ENCODE assay signal across 11 cellular contexts in genomic region chrX:71180579-71181265, GRCh38. TPM values are rescaled to one million over a fixed set of nuclear protein-coding genes. Genes with fewer than 3 reads are reported as not detected.
DNase-seq lines count a peak whose midpoint lies in the region; ATAC-seq and TF ChIP-seq lines count a peak whose summit lies in the region.
"Not testable (repeated sequence)": the region's sequence is repeated elsewhere in the genome, so short reads cannot be mapped to it uniquely, and the experiment has no call there.
"Had no signal": no experiment of that assay in that cellular context is flagged by ENCODE, and none has a peak within 500 bp of the region (broad histone marks: within the 10 kb centered on the region; RNA-seq: fewer than 3 reads in every experiment).

No MANE protein-coding gene starts in this region.

- H3K4me1 Mint-ChIP-seq in Caco-2 (ENCODE audit: low read depth, unreplicated experiment) (peaks cover 13% of the 10 kb centered on the region), naive B cell (peaks cover 0 to 14% (median 4%) of the 10 kb centered on the region in 3 donors)
- H3K4me1 Mint-ChIP-seq in activated T-helper 17 cell treated with anti-CD3 and anti-CD28 coated beads, Interleukin-2, amount 50 U/mL, for 72 hours; dendritic cell treated with granulocyte-macrophage colony-stimulating factor and Interleukin-4, amounts not matched to agents 40 ng/mL and 50 ng/mL, for 4 days (ENCODE audit: low read depth): not testable (repeated sequence)

- not testable (repeated sequence) for TF ChIP-seq CTCF in Caco-2 (IDR thresholded peaks at IDR 0.05; ENCODE audit: insufficient read depth in 1 of 2, low read depth in 1 of 2, low read length in 1 of 2, severe bottlenecking in 1 of 2, unreplicated experiment in 1 of 2); Loucy (conservative IDR thresholded peaks at IDR 0.05; ENCODE audit: low read length); VCaP (conservative IDR thresholded peaks at IDR 0.05); sigmoid colon (IDR thresholded peaks at IDR 0.05); uterus (IDR thresholded peaks at IDR 0.05)

- POLR2A ChIA-PET in Caco-2 (lab: Charles Lee): interaction anchor here (0.6 to 1.6 kb wide), 2 partner anchors 36 to 37 kb away, joined by 3 to 8 read pairs; no protein-coding TSS in a partner anchor

- H3K36me3 ChIP-seq in Caco-2 (ENCODE audit: control insufficient read depth, insufficient read depth, low read length); Loucy (ENCODE audit: insufficient read depth, low read length); sigmoid colon; uterus: not testable (repeated sequence)

- H3K9me3 Mint-ChIP-seq in Caco-2 (ENCODE audit: unreplicated experiment); activated T-helper 17 cell treated with anti-CD3 and anti-CD28 coated beads, Interleukin-2, amount 50 U/mL, for 72 hours; dendritic cell treated with granulocyte-macrophage colony-stimulating factor and Interleukin-4, amounts not matched to agents 40 ng/mL and 50 ng/mL, for 4 days; naive B cell: not testable (repeated sequence)

- WGBS in sigmoid colon, 2 donors: 71 to 85% methylated on average over 9 of the region's 9 CpGs

- H4K20me1 ChIP-seq in Loucy (ENCODE audit: insufficient read depth, low read length, poor library complexity, severe bottlenecking): not testable (repeated sequence)

- peaks cover 50% of the 10 kb centered on the region for H3K4me1 ChIP-seq in Caco-2
- H3K4me1 ChIP-seq in Loucy (ENCODE audit: insufficient read depth, low read length, poor library complexity, severe bottlenecking): peaks cover 16% of the 10 kb centered on the region
- not testable (repeated sequence) for H3K4me1 ChIP-seq in sigmoid colon, uterus

- not testable (repeated sequence) for H3K79me2 ChIP-seq in Loucy (ENCODE audit: insufficient read depth, low read length)

- not testable (repeated sequence) for H3K4me3 ChIP-seq in Caco-2 (ENCODE audit: low read depth, low read length); sigmoid colon; uterus
- peak overlapping the region; percentile 78 for H3K4me3 ChIP-seq in Loucy (ENCODE audit: low read length, poor library complexity, severe bottlenecking)

- not testable (repeated sequence) for H3K27me3 Mint-ChIP-seq in Caco-2 (ENCODE audit: insufficient read depth, unreplicated experiment); activated T-helper 17 cell treated with anti-CD3 and anti-CD28 coated beads, Interleukin-2, amount 50 U/mL, for 72 hours; dendritic cell treated with granulocyte-macrophage colony-stimulating factor and Interleukin-4, amounts not matched to agents 40 ng/mL and 50 ng/mL, for 4 days; naive B cell

- H3K27ac Mint-ChIP-seq in Caco-2 (ENCODE audit: unreplicated experiment); activated T-helper 17 cell treated with anti-CD3 and anti-CD28 coated beads, Interleukin-2, amount 50 U/mL, for 72 hours: not testable (repeated sequence)
- H3K27ac Mint-ChIP-seq in dendritic cell treated with granulocyte-macrophage colony-stimulating factor and Interleukin-4, amounts not matched to agents 40 ng/mL and 50 ng/mL, for 4 days: peak overlapping the region; percentile 95
- H3K27ac Mint-ChIP-seq in naive B cell: peak overlapping the region in 5 of 6 donors; percentile 14 to 72 (median 69)

- not testable (repeated sequence) for H3F3A ChIP-seq in Loucy (ENCODE audit: low read depth)

- H3K4me3 Mint-ChIP-seq in Caco-2 (ENCODE audit: unreplicated experiment) (peak overlapping the region; percentile 76), naive B cell (peak overlapping the region in 6 of 8 donors; percentile 19 to 99 (median 58))
- H3K4me3 Mint-ChIP-seq in activated T-helper 17 cell treated with anti-CD3 and anti-CD28 coated beads, Interleukin-2, amount 50 U/mL, for 72 hours: peak overlapping the region; percentile 87
- H3K4me3 Mint-ChIP-seq in dendritic cell treated with granulocyte-macrophage colony-stimulating factor and Interleukin-4, amounts not matched to agents 40 ng/mL and 50 ng/mL, for 4 days: peak overlapping the region; percentile 23

- not testable (repeated sequence) for DNase-seq in Caco-2, naive B cell, sigmoid colon, uterus

- CTCF ChIA-PET in Caco-2 (lab: Charles Lee): not testable (repeated sequence)

- peak overlapping the region; percentile 81; the same call in 1 of the 2 replicates for H3K27ac ChIP-seq in VCaP
- peak overlapping the region; percentile 84 to 90 (median 86) for H3K27ac ChIP-seq in sigmoid colon
- peak overlapping the region; percentile 77 to 80 for H3K27ac ChIP-seq in uterus

- peak overlapping the region; percentile 76 for H3K4me2 ChIP-seq in Loucy (ENCODE audit: low read depth, low read length, poor library complexity, severe bottlenecking)

- H3K36me3 Mint-ChIP-seq in Caco-2 (ENCODE audit: insufficient read depth, unreplicated experiment); naive B cell: not testable (repeated sequence)
- peaks cover 20% of the 10 kb centered on the region for H3K36me3 Mint-ChIP-seq in activated T-helper 17 cell treated with anti-CD3 and anti-CD28 coated beads, Interleukin-2, amount 50 U/mL, for 72 hours (ENCODE audit: low read depth)
- H3K36me3 Mint-ChIP-seq in dendritic cell treated with granulocyte-macrophage colony-stimulating factor and Interleukin-4, amounts not matched to agents 40 ng/mL and 50 ng/mL, for 4 days (ENCODE audit: low read depth): peaks cover 45% of the 10 kb centered on the region

- peak overlapping the region; percentile 93 for H3K9ac ChIP-seq in Loucy (ENCODE audit: low read depth, low read length, poor library complexity, severe bottlenecking)

- not testable (repeated sequence) for H3K9me2 ChIP-seq in Loucy (replicated peaks; ENCODE audit: low read depth, low read length)

- not testable (repeated sequence) for H2AFZ ChIP-seq in Loucy (ENCODE audit: low read length)

- H3K27me3 ChIP-seq in Caco-2 (replicated peaks; ENCODE audit: control insufficient read depth, insufficient read depth, low read length); Loucy (ENCODE audit: insufficient read depth, low read length, poor library complexity, severe bottlenecking); sigmoid colon; uterus: not testable (repeated sequence)

- TF ChIP-seq POLR2A in sigmoid colon (IDR thresholded peaks at IDR 0.05); uterus (IDR thresholded peaks at IDR 0.05): not testable (repeated sequence)

- ATAC-seq in activated T-helper 17 cell treated with anti-CD3 and anti-CD28 coated beads, Interleukin-2, amount 50 U/mL, for 72 hours (replicated peaks); naive B cell (ENCODE audit: low read depth in 2 of 2): not testable (repeated sequence)

- intact Hi-C loops in Caco-2 (cut with micrococcal nuclease; ENCODE audit: unreplicated experiment); uterus (cut with DNase I; ENCODE audit: low total_unique reads): not testable (repeated sequence)
- intact Hi-C loops in dendritic cell treated with granulocyte-macrophage colony-stimulating factor and Interleukin-4, amounts not matched to agents 40 ng/mL and 50 ng/mL, for 4 days (cut with micrococcal nuclease): loop anchor here (10.0 kb wide), 1 partner anchor 74 kb away; the partner anchor contains the start of gene ZMYM3
- intact Hi-C loops in sigmoid colon (cut with DNase I): loop anchor here (5.0 to 10.0 kb wide), 3 partner anchors 74 to 187 kb away; partner anchors contain the start of genes SNX12, TAF1 and ZMYM3

- not testable (repeated sequence) for BruUV-seq in Caco-2 (replicated peaks; lab: Mats Ljungman, UMichigan)

- not testable (repeated sequence) for TF ChIP-seq EP300 in sigmoid colon (IDR thresholded peaks at IDR 0.05)

- not testable (repeated sequence) for H3K9me3 ChIP-seq in Caco-2; Loucy (ENCODE audit: insufficient read depth, low read depth, low read length); sigmoid colon; uterus

RNA-seq across cellular contexts. Expression of gene NLGN3, which starts 36.1 kb away (rescaled TPM):
- total RNA-seq in Caco-2 (2022): 0.61 and 0.67 TPM in 2 replicates
- total RNA-seq in activated T-helper 17 cell treated with anti-CD3 and anti-CD28 coated beads, Interleukin-2, amount 50 U/mL, for 72 hours: 1 to 10 TPM; 1.6 to 6.4 TPM
- polyA plus RNA-seq in naive B cell (ENCODE audit: low read depth in 6 of 6): under 1 TPM in 2 of 6 donors, not detected in 4; 0.09 to 0.35 TPM
- 1 to 10 TPM in 3 of 4 donors, under 1 TPM in 1; 0.99 to 3.6 (median 2.6) TPM for total RNA-seq in sigmoid colon
- polyA plus RNA-seq in sigmoid colon: under 1 TPM in 2 of 3 donors, not detected in 1; under 0.01 to 0.95 TPM
- total RNA-seq in uterus: 10 to 100 TPM in 1 of 4 donors, 1 to 10 TPM in 2, not detected in 1; 1.7 to 14.4 (median 5.1) TPM

RNA-seq across cellular contexts. Expression of gene GJB1, which starts 42.3 kb away (rescaled TPM):
- total RNA-seq in Caco-2 (2022): 35.7 and 37.6 TPM in 2 replicates
- under 1 TPM in 1 of 2 donors, not detected in 1; 0.21 TPM for total RNA-seq in activated T-helper 17 cell treated with anti-CD3 and anti-CD28 coated beads, Interleukin-2, amount 50 U/mL, for 72 hours
- polyA plus RNA-seq in naive B cell (ENCODE audit: low read depth in 6 of 6): not detected
- total RNA-seq in sigmoid colon: not detected
- 10 to 100 TPM; 12.6 to 65.6 (median 16.2) TPM for polyA plus RNA-seq in sigmoid colon
- 1 to 10 TPM in 2 of 4 donors, under 1 TPM in 1, not detected in 1; 0.27 to 5.9 (median 3.0) TPM for total RNA-seq in uterus
- total RNA-seq: H4, heart left ventricle, right atrium auricular region had no signal
- polyA plus RNA-seq: heart left ventricle had no signal

Comparison
In these comparisons a context has a peak if more than half of its experiments do, and no peak if none do; other contexts are left out.
1. H3K4me3 Mint-ChIP-seq: peak in every context shown above with its lines; median percentile 87 in activated T-helper 17 cell treated with anti-CD3 and anti-CD28 coated beads, Interleukin-2, amount 50 U/mL, for 72 hours; 76 in Caco-2; 58 in naive B cell; 23 in dendritic cell treated with granulocyte-macrophage colony-stimulating factor and Interleukin-4, amounts not matched to agents 40 ng/mL and 50 ng/mL, for 4 days.